Comparison of ENCODE assay signal across 1 cellular context in the genomic region with DNA sequence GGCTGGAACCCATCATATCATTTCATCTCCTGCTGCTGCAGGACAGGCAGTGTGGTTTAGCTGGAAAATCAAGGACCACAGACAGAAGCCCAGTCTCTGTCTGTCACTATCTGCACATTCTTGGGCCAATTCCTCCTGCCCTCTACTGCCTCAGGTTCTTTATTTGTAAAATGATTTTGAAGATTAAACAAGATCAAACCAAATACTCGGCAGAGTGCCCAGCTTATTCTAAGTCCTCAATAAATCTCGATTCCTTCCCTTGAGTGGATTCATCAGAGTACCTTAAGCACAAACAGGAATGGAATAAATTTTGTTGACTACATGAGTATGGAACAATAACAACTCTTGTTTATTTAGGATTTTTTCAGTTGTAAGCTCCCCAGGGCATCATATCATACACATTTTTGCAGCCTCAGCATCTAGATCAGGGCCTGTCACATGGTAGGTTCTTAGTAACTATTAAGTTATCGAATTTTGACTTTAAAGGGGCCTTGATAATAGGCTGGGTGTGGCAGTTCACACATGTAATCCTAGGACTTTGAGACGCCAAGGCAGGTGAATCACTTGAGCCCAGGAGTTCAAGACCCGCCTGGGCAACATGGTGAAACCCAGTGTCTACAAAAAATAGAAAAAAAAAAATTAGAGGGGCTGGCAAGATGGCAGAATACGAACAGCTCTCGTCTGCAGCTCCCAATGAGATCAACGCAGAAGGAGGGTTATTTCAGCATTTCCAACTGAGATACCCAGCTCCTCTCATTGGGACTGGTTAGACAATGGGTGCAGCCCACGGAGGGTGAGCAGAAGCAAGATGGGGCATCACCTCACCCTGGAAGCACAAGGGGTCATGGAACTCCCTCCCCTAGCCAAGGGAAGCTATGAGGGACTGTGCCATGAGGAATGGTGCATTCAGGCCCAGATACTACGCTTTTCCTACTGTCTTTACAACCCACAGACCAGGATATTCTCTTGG.
TF ChIP-seq lines count a peak whose summit lies in the region.

No MANE protein-coding gene starts in this region.

TF ChIP-seq in HepG2, 621 proteins besides CTCF, POLR2A, EP300 and RAD21:
- TF ChIP-seq ZNF280B (CRISPR knock-in tag; IDR thresholded peaks at IDR 0.05; ENCODE audit: borderline replicate concordance) (no peak), MAFF (IDR thresholded peaks at IDR 0.05; ENCODE audit: low read depth, low read length) (peak; percentile 68), MAFK (conservative IDR thresholded peaks at IDR 0.05 in 1 of 2, IDR thresholded peaks at IDR 0.05 in 1 of 2; ENCODE audit: low read length in 2 of 2) (peak; percentile 79 to 81)
TF ChIP-seq in HepG2: peak in this region for 2.
